In the genomic region with DNA sequence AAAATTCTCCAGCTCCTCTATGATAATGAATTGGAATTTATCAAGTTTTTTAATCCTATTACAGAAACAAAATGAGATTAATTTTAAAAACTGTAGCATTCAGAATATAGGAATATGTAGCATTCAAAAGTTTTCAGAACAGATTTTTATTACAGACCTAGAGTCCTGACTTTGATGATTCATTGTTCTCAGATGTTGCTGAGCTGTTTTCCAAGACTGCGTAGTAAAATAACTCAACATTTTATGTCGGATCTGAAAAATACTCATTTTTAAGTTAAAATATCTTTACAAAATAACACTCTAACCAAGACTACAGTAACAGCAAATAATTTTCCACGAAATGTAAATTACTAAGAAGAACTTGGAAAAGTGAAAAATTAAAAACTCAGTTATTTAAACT, we compare ENCODE assay signal across 1 cellular context.
TF ChIP-seq lines count a peak whose summit lies in the region.

No MANE protein-coding gene starts in this region.

TF ChIP-seq in GM23338, 12 proteins besides CTCF, POLR2A, EP300 and RAD21 (continued from another document):
- TF ChIP-seq, protein P1, sequence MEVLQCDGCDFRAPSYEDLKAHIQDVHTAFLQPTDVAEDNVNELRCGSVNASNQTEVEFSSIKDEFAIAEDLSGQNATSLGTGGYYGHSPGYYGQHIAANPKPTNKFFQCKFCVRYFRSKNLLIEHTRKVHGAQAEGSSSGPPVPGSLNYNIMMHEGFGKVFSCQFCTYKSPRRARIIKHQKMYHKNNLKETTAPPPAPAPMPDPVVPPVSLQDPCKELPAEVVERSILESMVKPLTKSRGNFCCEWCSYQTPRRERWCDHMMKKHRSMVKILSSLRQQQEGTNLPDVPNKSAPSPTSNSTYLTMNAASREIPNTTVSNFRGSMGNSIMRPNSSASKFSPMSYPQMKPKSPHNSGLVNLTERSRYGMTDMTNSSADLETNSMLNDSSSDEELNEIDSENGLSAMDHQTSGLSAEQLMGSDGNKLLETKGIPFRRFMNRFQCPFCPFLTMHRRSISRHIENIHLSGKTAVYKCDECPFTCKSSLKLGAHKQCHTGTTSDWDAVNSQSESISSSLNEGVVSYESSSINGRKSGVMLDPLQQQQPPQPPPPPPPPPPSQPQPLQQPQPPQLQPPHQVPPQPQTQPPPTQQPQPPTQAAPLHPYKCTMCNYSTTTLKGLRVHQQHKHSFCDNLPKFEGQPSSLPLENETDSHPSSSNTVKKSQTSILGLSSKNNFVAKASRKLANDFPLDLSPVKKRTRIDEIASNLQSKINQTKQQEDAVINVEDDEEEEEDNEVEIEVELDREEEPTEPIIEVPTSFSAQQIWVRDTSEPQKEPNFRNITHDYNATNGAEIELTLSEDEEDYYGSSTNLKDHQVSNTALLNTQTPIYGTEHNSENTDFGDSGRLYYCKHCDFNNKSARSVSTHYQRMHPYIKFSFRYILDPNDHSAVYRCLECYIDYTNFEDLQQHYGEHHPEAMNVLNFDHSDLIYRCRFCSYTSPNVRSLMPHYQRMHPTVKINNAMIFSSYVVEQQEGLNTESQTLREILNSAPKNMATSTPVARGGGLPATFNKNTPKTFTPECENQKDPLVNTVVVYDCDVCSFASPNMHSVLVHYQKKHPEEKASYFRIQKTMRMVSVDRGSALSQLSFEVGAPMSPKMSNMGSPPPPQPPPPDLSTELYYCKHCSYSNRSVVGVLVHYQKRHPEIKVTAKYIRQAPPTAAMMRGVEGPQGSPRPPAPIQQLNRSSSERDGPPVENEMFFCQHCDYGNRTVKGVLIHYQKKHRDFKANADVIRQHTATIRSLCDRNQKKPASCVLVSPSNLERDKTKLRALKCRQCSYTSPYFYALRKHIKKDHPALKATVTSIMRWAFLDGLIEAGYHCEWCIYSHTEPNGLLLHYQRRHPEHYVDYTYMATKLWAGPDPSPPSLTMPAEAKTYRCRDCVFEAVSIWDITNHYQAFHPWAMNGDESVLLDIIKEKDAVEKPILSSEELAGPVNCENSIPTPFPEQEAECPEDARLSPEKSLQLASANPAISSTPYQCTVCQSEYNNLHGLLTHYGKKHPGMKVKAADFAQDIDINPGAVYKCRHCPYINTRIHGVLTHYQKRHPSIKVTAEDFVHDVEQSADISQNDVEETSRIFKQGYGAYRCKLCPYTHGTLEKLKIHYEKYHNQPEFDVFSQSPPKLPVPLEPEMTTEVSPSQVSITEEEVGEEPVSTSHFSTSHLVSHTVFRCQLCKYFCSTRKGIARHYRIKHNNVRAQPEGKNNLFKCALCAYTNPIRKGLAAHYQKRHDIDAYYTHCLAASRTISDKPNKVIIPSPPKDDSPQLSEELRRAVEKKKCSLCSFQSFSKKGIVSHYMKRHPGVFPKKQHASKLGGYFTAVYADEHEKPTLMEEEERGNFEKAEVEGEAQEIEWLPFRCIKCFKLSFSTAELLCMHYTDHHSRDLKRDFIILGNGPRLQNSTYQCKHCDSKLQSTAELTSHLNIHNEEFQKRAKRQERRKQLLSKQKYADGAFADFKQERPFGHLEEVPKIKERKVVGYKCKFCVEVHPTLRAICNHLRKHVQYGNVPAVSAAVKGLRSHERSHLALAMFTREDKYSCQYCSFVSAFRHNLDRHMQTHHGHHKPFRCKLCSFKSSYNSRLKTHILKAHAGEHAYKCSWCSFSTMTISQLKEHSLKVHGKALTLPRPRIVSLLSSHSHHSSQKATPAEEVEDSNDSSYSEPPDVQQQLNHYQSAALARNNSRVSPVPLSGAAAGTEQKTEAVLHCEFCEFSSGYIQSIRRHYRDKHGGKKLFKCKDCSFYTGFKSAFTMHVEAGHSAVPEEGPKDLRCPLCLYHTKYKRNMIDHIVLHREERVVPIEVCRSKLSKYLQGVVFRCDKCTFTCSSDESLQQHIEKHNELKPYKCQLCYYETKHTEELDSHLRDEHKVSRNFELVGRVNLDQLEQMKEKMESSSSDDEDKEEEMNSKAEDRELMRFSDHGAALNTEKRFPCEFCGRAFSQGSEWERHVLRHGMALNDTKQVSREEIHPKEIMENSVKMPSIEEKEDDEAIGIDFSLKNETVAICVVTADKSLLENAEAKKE (CRISPR knock-in tag; IDR thresholded peaks at IDR 0.05): no peak
